ENCODE assay signal across 20 cellular contexts in genomic region chr6:96963809-96964208, GRCh38. TPM values are rescaled to one million over a fixed set of nuclear protein-coding genes. Genes with fewer than 3 reads are reported as not detected.
DNase-seq lines count a peak whose midpoint lies in the region; ATAC-seq lines count a peak whose summit lies in the region.
"Had no signal": no experiment of that assay in that cellular context is flagged by ENCODE, and none has a peak within 500 bp of the region (broad histone marks: within the 10 kb centered on the region; RNA-seq: fewer than 3 reads in every experiment).

No MANE protein-coding gene starts in this region.

- no peaks in the 10 kb centered on the region for H3K27me3 Mint-ChIP-seq in T-helper 17 cell
- H3K27me3 Mint-ChIP-seq: CD8-positive, alpha-beta memory T cell had no signal

- no peaks in the 10 kb centered on the region for H3K4me1 Mint-ChIP-seq in T-helper 17 cell
- H3K4me1 Mint-ChIP-seq: CD8-positive, alpha-beta memory T cell had no signal

- no peak overlapping the region for H3K4me3 Mint-ChIP-seq in T-helper 17 cell
- H3K4me3 Mint-ChIP-seq: CD8-positive, alpha-beta memory T cell had no signal

- H3K27ac ChIP-seq in substantia nigra (ENCODE audit: low read depth, low read length, poor library complexity, severe bottlenecking), result peak overlapping the region; percentile 44
- H3K27ac ChIP-seq: 22Rv1, BLaER1, PC-9 had no signal

- peak; percentile 8 to 22 for DNase-seq in NCI-H187 (lab: John Stamatoyannopoulos, UW)
- no peak for DNase-seq in NCI-H187 treated with DMSO at 0.1 percent for 48 hours (lab: John Stamatoyannopoulos, UW)
- no peak for DNase-seq in T-helper 17 cell
- DNase-seq in substantia nigra (lab: John Stamatoyannopoulos, UW), result no peak
- no peak for DNase-seq in posterior cingulate gyrus
- DNase-seq in activated naive CD4-positive, alpha-beta T cell treated with anti-CD3 and anti-CD28 coated beads, Interleukin-2, amount 50 U/mL, for 72 hours (ENCODE audit: low spot score in 2 of 2), result no peak
- no peak for DNase-seq in HT-29 (ENCODE audit: low spot score)
- DNase-seq: CD8-positive, alpha-beta memory T cell; DMS79; Kasumi-1; MM.1S; NCI-H1092 treated with DMSO at 0.1 percent for 48 hours; NCI-H2171; NCI-H446; PC-9 had no signal

- peak overlapping the region; percentile 3 for H3K27ac Mint-ChIP-seq in T-helper 17 cell
- H3K27ac Mint-ChIP-seq in activated naive CD4-positive, alpha-beta T cell treated with anti-CD3 and anti-CD28 coated beads, Interleukin-2, amount 50 U/mL, for 72 hours, result no peak overlapping the region
- H3K27ac Mint-ChIP-seq: CD8-positive, alpha-beta memory T cell had no signal

- ATAC-seq in HG02610 (IDR thresholded peaks at IDR 0.05; ENCODE audit: unreplicated experiment) (peak; percentile 48), T-helper 17 cell (no peak)
- ATAC-seq in activated naive CD4-positive, alpha-beta T cell treated with anti-CD3 and anti-CD28 coated beads, Interleukin-2, amount 50 U/mL, for 72 hours, result no peak
- ATAC-seq: HepG2 had no signal

- H3K36me3 Mint-ChIP-seq in T-helper 17 cell (ENCODE audit: low read depth), result no peaks in the 10 kb centered on the region
- H3K36me3 Mint-ChIP-seq in activated naive CD4-positive, alpha-beta T cell treated with anti-CD3 and anti-CD28 coated beads, Interleukin-2, amount 50 U/mL, for 72 hours, result no peaks in the 10 kb centered on the region

- H3K9me3 ChIP-seq in T-helper 17 cell (ENCODE audit: control insufficient read depth, low read length, poor library complexity, severe bottlenecking), result no peaks in the 10 kb centered on the region
- H3K9me3 ChIP-seq: BLaER1 had no signal

- H3K9me3 Mint-ChIP-seq in activated naive CD4-positive, alpha-beta T cell treated with anti-CD3 and anti-CD28 coated beads, Interleukin-2, amount 50 U/mL, for 72 hours, result no peaks in the 10 kb centered on the region
- H3K9me3 Mint-ChIP-seq: CD8-positive, alpha-beta memory T cell had no signal

- intact Hi-C loops in posterior cingulate gyrus (cut with DNase I), result no loop called here

RNA-seq across cellular contexts. Expression of gene KLHL32, which starts 39.3 kb away (rescaled TPM):
- total RNA-seq in T-helper 17 cell, result 1 to 10 TPM; 1.9 to 2.5 TPM
- 1 to 10 TPM in 1 of 2 donors, under 1 TPM in 1; 0.75 to 2.9 TPM for total RNA-seq in activated naive CD4-positive, alpha-beta T cell treated with anti-CD3 and anti-CD28 coated beads, Interleukin-2, amount 50 U/mL, for 72 hours
- 0.64 TPM in 1 of 2 replicates, not detected in the other for total RNA-seq in HT-29 (2014; rRNA removed; shearing (Covaris generic))
- total RNA-seq: G401 had no signal

Comparison
In these comparisons a context has a peak if more than half of its experiments do, and no peak if none do; other contexts are left out.
1. DNase-seq: peak in NCI-H187 (2 of 2); none in NCI-H187 treated with DMSO at 0.1 percent for 48 hours (single experiment), T-helper 17 cell (0 of 3), substantia nigra (0 of 49), posterior cingulate gyrus (0 of 10), activated naive CD4-positive, alpha-beta T cell treated with anti-CD3 and anti-CD28 coated beads, Interleukin-2, amount 50 U/mL, for 72 hours (0 of 2) and HT-29 (single experiment).